ENCODE assay signal across 1 cellular context in genomic region chr5:10756539-10756938, GRCh38.
A peak's percentile ranks its signal among the peaks of the same experiment; 100 is the strongest.
TF ChIP-seq lines count a peak whose summit lies in the region.

No MANE protein-coding gene starts in this region.

TF ChIP-seq in GM12878, 131 proteins besides CTCF, POLR2A, EP300 and RAD21 (continued from another document and continues in another):
- TF ChIP-seq ESRRA (IDR thresholded peaks at IDR 0.05; ENCODE audit: low read length) (no peak), MEF2A (IDR thresholded peaks at IDR 0.05; ENCODE audit: insufficient read depth, low read depth, low read length) (0 out of 2 replicates have a peak, but pooled peaks have one; percentile 9), IRF5 (IDR thresholded peaks at IDR 0.05; ENCODE audit: borderline replicate concordance) (no peak), CHD4 (IDR thresholded peaks at IDR 0.05) (no peak), SUPT20H (IDR thresholded peaks at IDR 0.05; ENCODE audit: borderline replicate concordance, control insufficient read depth, low read depth, low read length) (no peak), FOXK2 (IDR thresholded peaks at IDR 0.05) (no peak), POLR2AphosphoS5 (IDR thresholded peaks at IDR 0.05; ENCODE audit: low read length) (no peak), PBX3 (IDR thresholded peaks at IDR 0.05; ENCODE audit: insufficient replicate concordance, low read depth, low read length) (no peak), SMC3 (IDR thresholded peaks at IDR 0.05; ENCODE audit: borderline replicate concordance, low read length) (no peak), NRF1 (conservative IDR thresholded peaks at IDR 0.05; ENCODE audit: low read depth, low read length) (no peak), ATF7 (IDR thresholded peaks at IDR 0.05; ENCODE audit: low read depth) (no peak), MEF2B (IDR thresholded peaks at IDR 0.05; ENCODE audit: partially characterized antibody, poor library complexity, severe bottlenecking) (peak; percentile 85), WRNIP1 (IDR thresholded peaks at IDR 0.05; ENCODE audit: borderline replicate concordance, low read depth, low read length) (no peak), ZBTB33 (IDR thresholded peaks at IDR 0.05) (no peak), POU2F2 (IDR thresholded peaks at IDR 0.05; ENCODE audit: borderline replicate concordance, low read depth, low read length) (peak; percentile 43; the same call in 1 of the 3 replicates), MLLT1 (IDR thresholded peaks at IDR 0.05) (no peak), BHLHE40 (IDR thresholded peaks at IDR 0.05; ENCODE audit: borderline replicate concordance in 1 of 2, low read depth in 2 of 2, low read length in 1 of 2) (peak in 1 of 2 experiments; percentile 19; a peak in 1 of 4 replicates), ZNF622 (IDR thresholded peaks at IDR 0.05) (no peak), CREM (IDR thresholded peaks at IDR 0.05; ENCODE audit: low read depth) (no peak), ZNF592 (IDR thresholded peaks at IDR 0.05) (no peak), TAF1 (IDR thresholded peaks at IDR 0.05; ENCODE audit: borderline replicate concordance, low read depth, low read length) (no peak), ELK1 (IDR thresholded peaks at IDR 0.05; ENCODE audit: low read depth, low read length) (no peak), ATF3 (IDR thresholded peaks at IDR 0.05; ENCODE audit: borderline replicate concordance, extremely low read depth, low read depth, low read length) (no peak), RUNX3 (IDR thresholded peaks at IDR 0.05; ENCODE audit: low read length) (no peak; the same call in 1 of the 2 replicates), ASH2L (IDR thresholded peaks at IDR 0.05; ENCODE audit: borderline replicate concordance, low read depth) (no peak), BMI1 (IDR thresholded peaks at IDR 0.05; ENCODE audit: borderline replicate concordance) (no peak), E2F8 (IDR thresholded peaks at IDR 0.05; ENCODE audit: low read depth, partially characterized antibody) (no peak), SIX5 (IDR thresholded peaks at IDR 0.05; ENCODE audit: low read depth, low read length, severe bottlenecking) (no peak), SUZ12 (IDR thresholded peaks at IDR 0.05; ENCODE audit: unreplicated experiment) (no peak), EED (IDR thresholded peaks at IDR 0.05; ENCODE audit: low read depth) (no peak), E2F4 (IDR thresholded peaks at IDR 0.05; ENCODE audit: low read depth, low read length) (no peak), SREBF2 (IDR thresholded peaks at IDR 0.05; ENCODE audit: low read length) (no peak), TARDBP (IDR thresholded peaks at IDR 0.05; ENCODE audit: borderline replicate concordance) (no peak), SREBF1 (IDR thresholded peaks at IDR 0.05; ENCODE audit: low read length) (no peak), USF1 (IDR thresholded peaks at IDR 0.05; ENCODE audit: borderline replicate concordance, extremely low read length, insufficient read depth, low read depth, low read length) (no peak), CBFB (IDR thresholded peaks at IDR 0.05; ENCODE audit: low read depth) (no peak), KDM1A (IDR thresholded peaks at IDR 0.05; ENCODE audit: borderline replicate concordance) (no peak), GABPA (IDR thresholded peaks at IDR 0.05; ENCODE audit: low read depth) (no peak), DPF2 (IDR thresholded peaks at IDR 0.05) (peak; percentile 74), E4F1 (IDR thresholded peaks at IDR 0.05; ENCODE audit: borderline replicate concordance, partially characterized antibody) (no peak), CEBPB (IDR thresholded peaks at IDR 0.05; ENCODE audit: borderline replicate concordance in 1 of 2, low read depth in 2 of 2, low read length in 2 of 2) (no peak)
